8 cellular contexts compared by ENCODE assay signal in genomic region chr5:124651663-124652513, GRCh38.
DNase-seq lines count a peak whose midpoint lies in the region; ATAC-seq and TF ChIP-seq lines count a peak whose summit lies in the region.

No MANE protein-coding gene starts in this region.

- H3K36me3 ChIP-seq in BJ (ENCODE audit: control insufficient read depth, insufficient read depth, low read length): no peaks in the 10 kb centered on the region
- H3K36me3 ChIP-seq in cardiac muscle cell: peaks cover 13% of the 10 kb centered on the region
- no peaks in the 10 kb centered on the region for H3K36me3 ChIP-seq in neutrophil

- peak; percentile 38 for ATAC-seq in GM18867 (IDR thresholded peaks at IDR 0.05; ENCODE audit: unreplicated experiment)
- peak; percentile 39 for ATAC-seq in HG03280 (IDR thresholded peaks at IDR 0.05; ENCODE audit: unreplicated experiment)
- ATAC-seq in GM21786 (IDR thresholded peaks at IDR 0.05; ENCODE audit: unreplicated experiment): no peak

- H3K4me3 Mint-ChIP-seq in activated naive CD8-positive, alpha-beta T cell treated with anti-CD3 and anti-CD28 coated beads for 36 hours: peak overlapping the region; percentile 33

- H3K4me1 Mint-ChIP-seq in activated naive CD8-positive, alpha-beta T cell treated with anti-CD3 and anti-CD28 coated beads for 36 hours: peaks cover 25% of the 10 kb centered on the region

- peaks cover 30% of the 10 kb centered on the region for H3K27me3 Mint-ChIP-seq in activated naive CD8-positive, alpha-beta T cell treated with anti-CD3 and anti-CD28 coated beads for 36 hours

- H3K27me3 ChIP-seq in BJ (ENCODE audit: control insufficient read depth, insufficient read depth, low read length) (no peaks in the 10 kb centered on the region), cardiac muscle cell (no peaks in the 10 kb centered on the region), neutrophil (peaks cover 46% of the 10 kb centered on the region)

- H3K9me3 ChIP-seq in cardiac muscle cell (ENCODE audit: low read depth): no peaks in the 10 kb centered on the region
- H3K9me3 ChIP-seq in neutrophil: no peaks in the 10 kb centered on the region

- DNase-seq in BJ (ENCODE audit: low read depth) (no peak), NCI-H526 (lab: John Stamatoyannopoulos, UW) (peak; percentile 41 to 81), cardiac muscle cell (ENCODE audit: low read depth in 1 of 2, low spot score in 1 of 2) (peak; percentile 88 to 89)
- peak; percentile 44 for DNase-seq in activated naive CD8-positive, alpha-beta T cell treated with anti-CD3 and anti-CD28 coated beads for 36 hours

- H3K27ac ChIP-seq in cardiac muscle cell (peak overlapping the region; percentile 76), neutrophil (peak overlapping the region; percentile 26)

- TF ChIP-seq CTCF in BJ (IDR thresholded peaks at IDR 0.05; ENCODE audit: insufficient read depth, low read depth, low read length) (no peak), cardiac muscle cell (IDR thresholded peaks at IDR 0.05; ENCODE audit: low read depth, low read length) (no peak), neutrophil (IDR thresholded peaks at IDR 0.05) (no peak)

- CTCF ChIA-PET in BJ (lab: Yijun Ruan, JAX): interaction anchor here (1.0 to 1.2 kb wide), 2 partner anchors 10 to 85 kb away, joined by 3 read pairs; no protein-coding TSS in a partner anchor

- peak overlapping the region; percentile 56 for H3K4me3 ChIP-seq in BJ (ENCODE audit: low read depth, low read length)
- peak overlapping the region; percentile 13 for H3K4me3 ChIP-seq in cardiac muscle cell
- peak overlapping the region; percentile 66 to 74 for H3K4me3 ChIP-seq in neutrophil (ENCODE audit: low read depth in 1 of 2, low read length in 1 of 2)

- H3K9me3 Mint-ChIP-seq in activated naive CD8-positive, alpha-beta T cell treated with anti-CD3 and anti-CD28 coated beads for 36 hours: peaks cover 1% of the 10 kb centered on the region

- POLR2A ChIA-PET in BJ (lab: Charles Lee): no interaction called here

- no peak overlapping the region for H3K27ac Mint-ChIP-seq in activated naive CD8-positive, alpha-beta T cell treated with anti-CD3 and anti-CD28 coated beads for 36 hours

- H3K4me1 ChIP-seq in cardiac muscle cell (ENCODE audit: low read depth): peaks cover 83% of the 10 kb centered on the region
- H3K4me1 ChIP-seq in neutrophil (ENCODE audit: control insufficient read depth in 1 of 2, insufficient read depth in 1 of 2, low read depth in 1 of 2, low read length in 1 of 2): peaks cover 40 to 43% of the 10 kb centered on the region in 2 experiments

- peaks cover 4% of the 10 kb centered on the region for H3K36me3 Mint-ChIP-seq in activated naive CD8-positive, alpha-beta T cell treated with anti-CD3 and anti-CD28 coated beads for 36 hours

Comparison
In these comparisons a context has a peak if more than half of its experiments do, and no peak if none do; other contexts are left out.
1. H3K4me3 ChIP-seq: peak in every context shown above with its lines; median percentile 70 in neutrophil; 56 in BJ; 13 in cardiac muscle cell.